8 cellular contexts compared by ENCODE assay signal in genomic region chr11:66070604-66071325, GRCh38. TPM values are rescaled to one million over a fixed set of nuclear protein-coding genes. Genes with fewer than 3 reads are reported as not detected.
DNase-seq lines count a peak whose midpoint lies in the region; ATAC-seq and TF ChIP-seq lines count a peak whose summit lies in the region.

No MANE protein-coding gene starts in this region.

- peak overlapping the region; percentile 62 for H2AFZ ChIP-seq in neuron (ENCODE audit: low read depth, low read length)

- POLR2A ChIA-PET in A673 (lab: Charles Lee; ENCODE audit: low non-redundant PET), result no interaction called here

- CTCF ChIA-PET in A673 (lab: Charles Lee), result interaction anchor here (0.5 to 1.1 kb wide), 3 partner anchors 63 to 183 kb away, joined by 3 to 4 read pairs (median 4); partner anchors contain the start of gene FIBP

- peaks cover 40% of the 10 kb centered on the region for H3K36me3 ChIP-seq in A673 (ENCODE audit: insufficient read depth, low read length, poor library complexity, severe bottlenecking)
- H3K36me3 ChIP-seq in neuron (ENCODE audit: insufficient read depth, low read length), result peaks cover 50% of the 10 kb centered on the region

- H3K9me3 ChIP-seq in A673 (ENCODE audit: low read depth, low read length, poor library complexity, severe bottlenecking), result no peaks in the 10 kb centered on the region
- H3K9me3 ChIP-seq in neuron (ENCODE audit: low read length), result no peaks in the 10 kb centered on the region

- TF ChIP-seq POLR2A in GM18505 (IDR thresholded peaks at IDR 0.05; ENCODE audit: borderline replicate concordance, extremely low read depth, insufficient read depth, insufficient read length), result no peak

- TF ChIP-seq CTCF in A673 (conservative IDR thresholded peaks at IDR 0.05; ENCODE audit: low read depth, low read length) (no peak), foreskin keratinocyte (conservative IDR thresholded peaks at IDR 0.05) (no peak)

- H3K27me3 ChIP-seq in A673 (replicated peaks; ENCODE audit: insufficient read depth, low read depth, low read length, poor library complexity), result no peaks in the 10 kb centered on the region
- no peaks in the 10 kb centered on the region for H3K27me3 ChIP-seq in foreskin keratinocyte
- H3K27me3 ChIP-seq in neuron (ENCODE audit: insufficient read depth, low read length), result no peaks in the 10 kb centered on the region

- peak; percentile 20 for ATAC-seq in GM18505 (IDR thresholded peaks at IDR 0.05; ENCODE audit: unreplicated experiment)
- peak; percentile 12 for ATAC-seq in HG03460 (IDR thresholded peaks at IDR 0.05; ENCODE audit: unreplicated experiment)
- peak; percentile 20 for ATAC-seq in foreskin keratinocyte

- intact Hi-C loops in A673 (cut with micrococcal nuclease; ENCODE audit: unreplicated experiment), result loop anchor here (5.0 kb wide), 1 partner anchor 47 kb away; no protein-coding TSS in a partner anchor

- H3K4me3 ChIP-seq in A673 (ENCODE audit: low read depth, low read length, poor library complexity, severe bottlenecking) (peak overlapping the region; percentile 84), neuron (ENCODE audit: low read length) (peak overlapping the region; percentile 79)

- DNase-seq in A673 (ENCODE audit: low spot score) (peak; percentile 35), foreskin keratinocyte (no peak), NCI-H2107 treated with DMSO at 0.1 percent for 48 hours (lab: John Stamatoyannopoulos, UW; ENCODE audit: unreplicated experiment) (no peak), CD1c-positive myeloid dendritic cell (ENCODE audit: extremely low spot score) (no peak)
- DNase-seq in activated T-cell treated with anti-CD3 and anti-CD28 coated beads, Interleukin-2, amount 50 U/mL, for 48 hours, result peak; percentile 57 to 61

- BruUV-seq in A673 (replicated peaks; lab: Mats Ljungman, UMichigan), result no TSS peak

- H3K4me1 ChIP-seq in A673 (ENCODE audit: insufficient read depth, low read length, poor library complexity, severe bottlenecking), result peaks cover 34% of the 10 kb centered on the region
- peaks cover 5% of the 10 kb centered on the region for H3K4me1 ChIP-seq in foreskin keratinocyte
- peaks cover 20% of the 10 kb centered on the region for H3K4me1 ChIP-seq in neuron (ENCODE audit: insufficient read depth, low read length)

- peak overlapping the region; percentile 79 for H3K27ac ChIP-seq in A673 (ENCODE audit: low read depth, low read length, poor library complexity, severe bottlenecking)
- peak overlapping the region; percentile 22 for H3K27ac ChIP-seq in foreskin keratinocyte

RNA-seq across cellular contexts. Expression of gene PACS1, which starts 0.7 kb away (rescaled TPM):
- total RNA-seq in A673 (2021) (75.7 and 79.1 TPM in 2 replicates), foreskin keratinocyte (23.6 and 28.1 TPM in 2 replicates)
- polyA plus RNA-seq in foreskin keratinocyte, result 21.4 and 22.4 TPM in 2 replicates

RNA-seq across cellular contexts. Expression of gene SF3B2, which starts 18.6 kb away (rescaled TPM):
- total RNA-seq in A673 (2021), result 357 and 358 TPM in 2 replicates
- total RNA-seq in foreskin keratinocyte, result 179 and 199 TPM in 2 replicates
- 161 and 174 TPM in 2 replicates for polyA plus RNA-seq in foreskin keratinocyte

RNA-seq across cellular contexts. Expression of gene GAL3ST3, which starts 21.8 kb away (rescaled TPM):
- total RNA-seq in A673 (2021) (1.8 and 2.0 TPM in 2 replicates), foreskin keratinocyte (not detected in 2 replicates)
- polyA plus RNA-seq in foreskin keratinocyte, result not detected in 2 replicates

RNA-seq across cellular contexts. Expression of gene CATSPER1, which starts 44.5 kb away (rescaled TPM):
- total RNA-seq in A673 (2021) (not detected in 2 replicates), foreskin keratinocyte (not detected in 2 replicates)
- not detected in 2 replicates for polyA plus RNA-seq in foreskin keratinocyte

RNA-seq across cellular contexts. Expression of gene CST6, which starts 59.0 kb away (rescaled TPM):
- total RNA-seq in A673 (2021) (2.3 and 3.9 TPM in 2 replicates), foreskin keratinocyte (0.28 and 0.82 TPM in 2 replicates)
- 0.25 and 0.78 TPM in 2 replicates for polyA plus RNA-seq in foreskin keratinocyte

Comparison
In these comparisons a context has a peak if more than half of its experiments do, and no peak if none do; other contexts are left out.
1. DNase-seq: peak in A673 (single experiment) and activated T-cell treated with anti-CD3 and anti-CD28 coated beads, Interleukin-2, amount 50 U/mL, for 48 hours (2 of 2); none in foreskin keratinocyte (0 of 2), NCI-H2107 treated with DMSO at 0.1 percent for 48 hours (single experiment) and CD1c-positive myeloid dendritic cell (single experiment).
2. Peak in every context shown above with its lines, with median percentiles within 50 percentile points of each other: ATAC-seq.